Comparison of ENCODE assay signal across 23 cellular contexts in genomic region chr13:111638233-111638632, GRCh38.
A peak's percentile ranks its signal among the peaks of the same experiment; 100 is the strongest.
DNase-seq lines count a peak whose midpoint lies in the region; ATAC-seq and TF ChIP-seq lines count a peak whose summit lies in the region.
"Had no signal": no experiment of that assay in that cellular context is flagged by ENCODE, and none has a peak within 500 bp of the region (broad histone marks: within the 10 kb centered on the region; RNA-seq: fewer than 3 reads in every experiment).

No MANE protein-coding gene starts in this region.

- H4K20me1 ChIP-seq in H9 (ENCODE audit: control insufficient read depth, insufficient read depth, insufficient read length) = no peaks in the 10 kb centered on the region
- H4K20me1 ChIP-seq: BLaER1 had no signal

- no peak overlapping the region for H4K5ac ChIP-seq in H9 (ENCODE audit: insufficient read length, low read depth, low read length)

- H3K36me3 Mint-ChIP-seq in H9 (ENCODE audit: insufficient read depth in 1 of 3, low read depth in 3 of 3) = no peaks in the 10 kb centered on the region
- H3K36me3 Mint-ChIP-seq in osteocyte (ENCODE audit: unreplicated experiment) = no peaks in the 10 kb centered on the region
- H3K36me3 Mint-ChIP-seq: CD14-positive monocyte; CD4-positive, alpha-beta memory T cell; CD4-positive, CD25-positive, alpha-beta regulatory T cell; CD8-positive, alpha-beta memory T cell had no signal

- H3K23me2 ChIP-seq in H9 (ENCODE audit: insufficient read length, low read depth, low read length, poor library complexity, severe bottlenecking) = peaks cover 3% of the 10 kb centered on the region

- H2BK12ac ChIP-seq in H9 (ENCODE audit: insufficient read length, low read depth, low read length) = no peak overlapping the region

- H3K23ac ChIP-seq in H9 (ENCODE audit: insufficient read length, low read depth, low read length) = no peak overlapping the region

- no CpG with 5 or more reads among the region's 1 CpG for WGBS in H9 (ENCODE audit: extremely low coverage, insufficient read length, low lambda C conversion rate)

- H2BK20ac ChIP-seq in H9 (ENCODE audit: low read depth, low read length, poor library complexity, severe bottlenecking) = no peak overlapping the region

- no peak for ATAC-seq in HG03135 (IDR thresholded peaks at IDR 0.05; ENCODE audit: unreplicated experiment)
- ATAC-seq: A549, GM12878 had no signal

- H4K91ac ChIP-seq in H9 (ENCODE audit: insufficient read length, low read depth, low read length) = no peak overlapping the region

- no peak overlapping the region for H2AK5ac ChIP-seq in H9 (ENCODE audit: insufficient read length, low read length)

- no peak overlapping the region for H3K27ac Mint-ChIP-seq in H9
- H3K27ac Mint-ChIP-seq in osteocyte (ENCODE audit: unreplicated experiment) = no peak overlapping the region
- H3K27ac Mint-ChIP-seq: CD14-positive monocyte; CD4-positive, alpha-beta memory T cell; CD4-positive, CD25-positive, alpha-beta regulatory T cell; CD8-positive, alpha-beta memory T cell had no signal

- H2BK120ac ChIP-seq in H9 (ENCODE audit: low read depth, low read length, poor library complexity, severe bottlenecking) = no peak overlapping the region

- no peak overlapping the region for H2AFZ ChIP-seq in H9 (ENCODE audit: low read length)

- H3K9me3 ChIP-seq in H9 (ENCODE audit: control insufficient read depth, low read depth, low read length) = no peaks in the 10 kb centered on the region
- H3K9me3 ChIP-seq: A549, BE2C, BLaER1 had no signal

- no peak overlapping the region for H3K27ac ChIP-seq in H9 (ENCODE audit: insufficient read length, low read depth, low read length)
- H3K27ac ChIP-seq: 22Rv1, A549, BLaER1 had no signal

- H3K4me3 Mint-ChIP-seq in H9 = no peak overlapping the region
- no peak overlapping the region for H3K4me3 Mint-ChIP-seq in osteocyte (ENCODE audit: unreplicated experiment)
- H3K4me3 Mint-ChIP-seq: CD14-positive monocyte; CD4-positive, alpha-beta memory T cell; CD4-positive, CD25-positive, alpha-beta regulatory T cell; CD8-positive, alpha-beta memory T cell had no signal

- H3K27me3 Mint-ChIP-seq in H9 (ENCODE audit: low read depth) (peaks cover 5% of the 10 kb centered on the region), osteocyte (ENCODE audit: unreplicated experiment) (no peaks in the 10 kb centered on the region)
- H3K27me3 Mint-ChIP-seq: CD4-positive, alpha-beta memory T cell had no signal

- H2BK15ac ChIP-seq in H9 (ENCODE audit: low read depth, low read length) = no peak overlapping the region

- H3K4me2 ChIP-seq in H9 (ENCODE audit: insufficient read depth, insufficient read length, low read length) = no peak overlapping the region
- H3K4me2 ChIP-seq: A549, BLaER1 had no signal

- no peak overlapping the region for H4K8ac ChIP-seq in H9 (replicated peaks; ENCODE audit: insufficient read length, low read depth, low read length)

- peaks cover 0 to 3% of the 10 kb centered on the region in 2 experiments; a peak in 1 of 5 replicates for H3K9me3 Mint-ChIP-seq in H9
- no peaks in the 10 kb centered on the region for H3K9me3 Mint-ChIP-seq in osteocyte (ENCODE audit: unreplicated experiment)
- H3K9me3 Mint-ChIP-seq: CD4-positive, alpha-beta memory T cell; CD4-positive, CD25-positive, alpha-beta regulatory T cell had no signal

- no peaks in the 10 kb centered on the region for H3K27me3 ChIP-seq in H9 (ENCODE audit: insufficient read depth, low read length)
- H3K27me3 ChIP-seq: BLaER1 had no signal

- H3K4ac ChIP-seq in H9 (ENCODE audit: low read depth, low read length) = no peak overlapping the region

- H2BK5ac ChIP-seq in H9 (ENCODE audit: insufficient read length, low read length) = no peak overlapping the region

- no peaks in the 10 kb centered on the region for H3K79me1 ChIP-seq in H9 (ENCODE audit: insufficient read depth, low read depth, low read length, poor library complexity, severe bottlenecking)

- TF ChIP-seq CTCF in H9 (conservative IDR thresholded peaks at IDR 0.05) = no peak
- TF ChIP-seq CTCF in osteocyte (IDR thresholded peaks at IDR 0.05) = no peak

- H3K56ac ChIP-seq in H9 (ENCODE audit: insufficient read length, low read depth, low read length) = no peak overlapping the region

- no peak overlapping the region for H3T11ph ChIP-seq in H9 (ENCODE audit: low read length)

- no peaks in the 10 kb centered on the region for H3K79me2 ChIP-seq in H9 (ENCODE audit: insufficient read depth, low read length)

- no peak overlapping the region for H3K9ac ChIP-seq in H9 (ENCODE audit: extremely low read depth, insufficient read length, low read length)
- H3K9ac ChIP-seq: BLaER1 had no signal

- H3K4me1 Mint-ChIP-seq in H9 (peaks cover 45 to 52% of the 10 kb centered on the region in 2 experiments), osteocyte (ENCODE audit: unreplicated experiment) (no peaks in the 10 kb centered on the region)
- H3K4me1 Mint-ChIP-seq: CD14-positive monocyte; CD4-positive, alpha-beta memory T cell; CD4-positive, CD25-positive, alpha-beta regulatory T cell; CD8-positive, alpha-beta memory T cell had no signal

- no peak overlapping the region for H3K14ac ChIP-seq in H9 (ENCODE audit: insufficient read depth, low read length)

- DNase-seq in H9 (peak; percentile 2), islet precursor cell (peak; percentile 6), osteocyte (ENCODE audit: extremely low spot score, unreplicated experiment) (peak; percentile 21), NCI-H1694 treated with DMSO at 0.1 percent for 48 hours (lab: John Stamatoyannopoulos, UW) (no peak)
- DNase-seq: BE2C; C1 segment of cervical spinal cord; CD4-positive, alpha-beta memory T cell; CD4-positive, CD25-positive, alpha-beta regulatory T cell; CD8-positive, alpha-beta memory T cell; COR-L47; DMS 273 treated with DMSO at 0.1 percent for 48 hours; DMS153; DMS53; DMS79; DND-41; EL; GDM1 had no signal

- peaks cover 10% of the 10 kb centered on the region; the same call in 1 of the 2 replicates for H3K4me1 ChIP-seq in H9 (ENCODE audit: insufficient read depth, low read length)
- H3K4me1 ChIP-seq: A549, BE2C, BLaER1 had no signal

- no peak overlapping the region for H3K18ac ChIP-seq in H9 (ENCODE audit: insufficient read length, low read depth, low read length)
